In the genomic region with DNA sequence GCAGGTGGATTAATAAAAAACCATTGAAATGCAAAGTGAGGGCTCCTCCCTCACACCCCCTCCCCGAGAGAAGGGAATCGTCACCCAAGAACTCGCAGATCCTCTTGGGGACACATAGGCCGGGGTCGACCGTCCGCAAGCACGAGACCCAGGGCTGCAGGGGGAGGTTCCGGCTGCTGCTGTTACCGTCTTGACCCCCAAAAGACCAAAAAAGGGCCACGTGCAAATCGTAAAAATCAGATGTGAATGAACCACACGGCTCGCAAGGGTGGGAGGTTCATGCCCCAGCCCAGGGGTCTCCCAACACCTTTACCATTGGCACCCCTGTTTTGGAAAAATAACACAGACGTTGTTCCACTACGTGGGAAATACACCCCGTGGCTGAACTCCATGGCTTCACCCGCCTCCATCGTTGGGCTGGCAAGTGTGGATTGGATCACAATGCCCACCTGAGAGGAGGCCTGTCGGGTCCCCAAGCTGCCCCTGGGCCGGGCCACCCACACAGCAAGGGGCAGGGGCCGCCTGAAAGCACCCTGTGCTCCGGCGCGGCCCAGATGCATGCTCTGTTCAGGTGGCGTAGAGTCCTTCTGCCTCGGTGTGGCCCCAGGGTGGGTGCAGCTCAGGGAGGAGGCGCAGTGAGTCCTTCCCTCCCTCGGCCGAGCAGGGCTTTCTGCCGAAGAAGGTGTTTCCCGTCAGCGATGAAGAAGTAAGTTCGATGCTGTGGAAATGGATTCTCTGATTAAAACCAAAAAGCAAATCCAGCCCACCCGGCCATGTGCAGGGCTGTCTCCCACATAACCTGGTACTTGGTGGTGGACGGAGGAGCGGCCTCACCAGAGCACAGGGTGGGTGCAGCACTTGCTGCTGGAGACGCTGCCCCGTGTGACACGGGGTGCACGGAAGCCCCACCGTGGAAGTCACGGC, we compare ENCODE assay signal across 22 cellular contexts.
DNase-seq lines count a peak whose midpoint lies in the region; ATAC-seq and TF ChIP-seq lines count a peak whose summit lies in the region.
"Had no signal": no experiment of that assay in that cellular context is flagged by ENCODE, and none has a peak within 500 bp of the region (broad histone marks: within the 10 kb centered on the region; RNA-seq: fewer than 3 reads in every experiment).

No MANE protein-coding gene starts in this region.

- H3K4me3 ChIP-seq in lower lobe of right lung = no peak overlapping the region
- H3K4me3 ChIP-seq: esophagus squamous epithelium, gastrocnemius medialis, stomach had no signal

- ATAC-seq in lower lobe of right lung (no peak), sciatic nerve (no peak), GM18873 (IDR thresholded peaks at IDR 0.05; ENCODE audit: low FRiP score, unreplicated experiment) (no peak)
- ATAC-seq: activated naive CD4-positive, alpha-beta T cell treated with anti-CD3 and anti-CD28 coated beads, Interleukin-2, amount 50 U/mL, for 72 hours; activated T-cell treated with anti-CD3 and anti-CD28 coated beads, Interleukin-2, amount 50 U/mL, for 4 hours; gastrocnemius medialis had no signal

- TF ChIP-seq CTCF in lower lobe of right lung (IDR thresholded peaks at IDR 0.05) = no peak

- no peaks in the 10 kb centered on the region for H3K4me1 ChIP-seq in lower lobe of right lung
- H3K4me1 ChIP-seq: esophagus squamous epithelium, gastrocnemius medialis, stomach had no signal

- peaks cover 15% of the 10 kb centered on the region for H3K27me3 ChIP-seq in lower lobe of right lung (ENCODE audit: low read depth)

- intact Hi-C loops in lower lobe of right lung (cut with DNase I) (no loop called here), sciatic nerve (cut with DNase I) (no loop called here)

- DNase-seq in activated effector memory CD4-positive, alpha-beta T cell treated with anti-CD3 and anti-CD28 coated beads, Interleukin-2, amount 50 U/mL, for 16 hours = peak; percentile 49
- no peak for DNase-seq in activated effector memory CD4-positive, alpha-beta T cell treated with Interleukin-2 at 50 U/mL for 16 hours
- DNase-seq in dermis microvascular lymphatic vessel endothelial cell (ENCODE audit: low read depth in 2 of 2) (peak; percentile 12 to 52), lower lobe of right lung (peak; percentile 25), sciatic nerve (ENCODE audit: low spot score) (peak; percentile 45), pons (ENCODE audit: low spot score) (no peak)
- DNase-seq in stimulated activated naive CD4-positive, alpha-beta T cell (lab: John Stamatoyannopoulos, UW) = no peak
- DNase-seq: activated CD4-positive, CD25-positive, alpha-beta regulatory T cell treated with anti-CD3 and anti-CD28 coated beads, Interleukin-2, amount 50 U/mL, for 72 hours; activated T-cell treated with anti-CD3 and anti-CD28 coated beads, Interleukin-2, amount 50 U/mL, for 4 hours; AML-193; cerebellar nuclear complex; effector memory CD4-positive, alpha-beta T cell; esophagus squamous epithelium; gastrocnemius medialis; Karpas-422; NCI-H1930; NCI-H226; NCI-H774; stomach; SW 1271 had no signal

- no peaks in the 10 kb centered on the region for H3K36me3 ChIP-seq in lower lobe of right lung
- H3K36me3 ChIP-seq: esophagus squamous epithelium, gastrocnemius medialis, stomach had no signal

- H3K9me3 ChIP-seq in lower lobe of right lung = no peaks in the 10 kb centered on the region
- H3K9me3 ChIP-seq: esophagus squamous epithelium, gastrocnemius medialis, stomach had no signal

- no peak overlapping the region for H3K27ac ChIP-seq in lower lobe of right lung
- H3K27ac ChIP-seq: esophagus squamous epithelium, gastrocnemius medialis, stomach had no signal

Comparison
In these comparisons a context has a peak if more than half of its experiments do, and no peak if none do; other contexts are left out.
1. DNase-seq: peak in activated effector memory CD4-positive, alpha-beta T cell treated with anti-CD3 and anti-CD28 coated beads, Interleukin-2, amount 50 U/mL, for 16 hours (single experiment), dermis microvascular lymphatic vessel endothelial cell (2 of 2), lower lobe of right lung (single experiment) and sciatic nerve (single experiment); none in activated effector memory CD4-positive, alpha-beta T cell treated with Interleukin-2 at 50 U/mL for 16 hours (single experiment), stimulated activated naive CD4-positive, alpha-beta T cell (0 of 6) and pons (single experiment).